In the genomic region with DNA sequence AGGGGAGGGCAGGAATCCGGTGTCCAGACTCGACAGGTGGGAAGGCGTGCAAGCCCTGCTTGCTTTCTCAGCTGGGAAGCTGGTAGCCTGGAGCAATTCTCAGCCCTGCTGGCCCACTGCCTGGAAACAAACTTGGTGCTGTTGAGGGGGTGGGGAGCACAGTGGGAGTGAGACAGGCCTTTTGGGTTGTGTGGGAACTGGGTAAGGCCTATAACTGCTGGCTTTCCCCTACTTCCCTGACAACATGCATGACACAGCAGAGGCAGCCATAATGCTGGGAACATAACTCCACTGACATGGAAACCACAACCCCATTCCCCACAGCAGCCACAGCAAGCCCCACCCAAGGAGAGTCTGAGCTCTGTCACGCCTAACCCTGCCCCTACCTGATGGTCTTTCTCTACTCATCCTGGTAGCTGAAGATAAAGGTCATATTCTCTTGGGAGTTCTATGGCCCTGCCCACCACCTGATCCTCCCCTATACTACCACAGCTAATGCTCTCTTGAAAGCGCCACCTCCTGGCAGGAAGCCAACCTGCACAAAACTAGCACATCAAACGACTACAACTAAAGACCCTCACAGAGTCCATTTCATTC, we compare ENCODE assay signal across 8 cellular contexts.
DNase-seq lines count a peak whose midpoint lies in the region; ATAC-seq and TF ChIP-seq lines count a peak whose summit lies in the region.

No MANE protein-coding gene starts in this region.

- 78 to 81% methylated on average over 6 of the region's 6 CpGs for WGBS in aorta, 2 donors
- 85 to 92% (median 88%) methylated on average over 6 of the region's 6 CpGs for WGBS in ovary, 3 donors

- H3K4me1 ChIP-seq in aorta (ENCODE audit: control insufficient read depth in 1 of 2, insufficient read depth in 2 of 2, low read length in 2 of 2): no peaks in the 10 kb centered on the region
- H3K4me1 ChIP-seq in ovary (ENCODE audit: insufficient read depth): no peaks in the 10 kb centered on the region

- H3K9me3 ChIP-seq in aorta (ENCODE audit: control insufficient read depth, low read length) (no peaks in the 10 kb centered on the region), ovary (no peaks in the 10 kb centered on the region)

- no peak overlapping the region for H3K27ac ChIP-seq in aorta (ENCODE audit: low read depth in 1 of 2, low read length in 2 of 2)
- H3K27ac ChIP-seq in ovary: no peak overlapping the region

- H3K4me3 ChIP-seq in epithelial cell of proximal tubule (ENCODE audit: low read depth, low read length): no peak overlapping the region
- no peak overlapping the region for H3K4me3 ChIP-seq in aorta (ENCODE audit: low read length in 2 of 2)
- no peak overlapping the region for H3K4me3 ChIP-seq in ovary

- intact Hi-C loops in aorta (cut with DNase I): no loop called here
- intact Hi-C loops in ovary (cut with DNase I): no loop called here

- peak; percentile 29 for DNase-seq in SK-MEL-5 (ENCODE audit: low read depth, low spot score)
- DNase-seq in epithelial cell of proximal tubule (ENCODE audit: low read depth): peak; percentile 18
- DNase-seq in aorta: no peak
- DNase-seq in HCEC 1CT: no peak
- DNase-seq in ovary: no peak

- H3K27me3 ChIP-seq in aorta (ENCODE audit: control insufficient read depth in 1 of 2, insufficient read depth in 2 of 2, low read length in 1 of 2) (no peaks in the 10 kb centered on the region), ovary (no peaks in the 10 kb centered on the region)

- peak; percentile 83 for ATAC-seq in GM18868 (IDR thresholded peaks at IDR 0.05; ENCODE audit: unreplicated experiment)
- peak; percentile 70 for ATAC-seq in HG02938 (IDR thresholded peaks at IDR 0.05; ENCODE audit: unreplicated experiment)
- ATAC-seq in aorta (ENCODE audit: low FRiP score): peak; percentile 46
- no peak for ATAC-seq in GM19455 (IDR thresholded peaks at IDR 0.05; ENCODE audit: unreplicated experiment)

- peaks cover 0 to 3% of the 10 kb centered on the region in 2 donors for H3K36me3 ChIP-seq in aorta (ENCODE audit: control insufficient read depth in 1 of 2, insufficient read depth in 2 of 2, low read length in 1 of 2)
- no peaks in the 10 kb centered on the region for H3K36me3 ChIP-seq in ovary

- TF ChIP-seq CTCF in epithelial cell of proximal tubule (conservative IDR thresholded peaks at IDR 0.05; ENCODE audit: low read depth, low read length) (peak; percentile 40), ovary (IDR thresholded peaks at IDR 0.05) (no peak)

- TF ChIP-seq EP300 in ovary (IDR thresholded peaks at IDR 0.05): no peak

- no peak for TF ChIP-seq POLR2A in ovary (IDR thresholded peaks at IDR 0.05)

- in situ Hi-C loops in SK-MEL-5 (cut with HindIII; ENCODE audit: low pct_unique_long_range_greater_than_20kb, low sequenced_read_pairs): no loop called here

Comparison
In these comparisons a context has a peak if more than half of its experiments do, and no peak if none do; other contexts are left out.
1. DNase-seq: peak in SK-MEL-5 (single experiment) and epithelial cell of proximal tubule (single experiment); none in aorta (0 of 2), HCEC 1CT (single experiment) and ovary (0 of 5).